Comparison of ENCODE assay signal across 8 cellular contexts in genomic region chr1:243850013-243850367, GRCh38. TPM values are rescaled to one million over a fixed set of nuclear protein-coding genes. Genes with fewer than 3 reads are reported as not detected.
DNase-seq lines count a peak whose midpoint lies in the region; ATAC-seq lines count a peak whose summit lies in the region.

TSS of gene AKT3 (minus strand) at chr1:243850243. CDS start at chr1:243843170, 7,073 bp downstream.

- peaks cover 5% of the 10 kb centered on the region for H3K36me3 Mint-ChIP-seq in activated CD8-positive, alpha-beta T cell treated with anti-CD3 and anti-CD28 coated beads, Interleukin-2, amount 10 ng/mL, durations not matched to agents 7 days and 5 days (ENCODE audit: low read depth)

- H2BK12ac ChIP-seq in trophoblast cell (ENCODE audit: low read length): peak within 1 kb of the TSS; percentile 96

- H2AK5ac ChIP-seq in trophoblast cell (ENCODE audit: low read length): peak within 1 kb of the TSS; percentile 46

- intact Hi-C loops in Right ventricle myocardium superior (cut with DNase I): no loop called here

- peak within 1 kb of the TSS; percentile 98 for H4K8ac ChIP-seq in trophoblast cell (ENCODE audit: low read depth, low read length)

- H3K9ac ChIP-seq in trophoblast cell (ENCODE audit: low read length): peak within 1 kb of the TSS; percentile 84

- WGBS in trophoblast cell (ENCODE audit: extremely low coverage, insufficient coverage, insufficient read length): no CpG with 5 or more reads among the region's 39 CpGs

- CTCF ChIA-PET in activated CD8-positive, alpha-beta T cell treated with anti-CD3 and anti-CD28 coated beads, Interleukin-2, amount 10 ng/mL, durations not matched to agents 7 days and 5 days (lab: Charles Lee): no interaction called here

- H3K4me2 ChIP-seq in trophoblast cell (ENCODE audit: low read length): peak within 1 kb of the TSS; percentile 78

- peak within 1 kb of the TSS; percentile 97 for H2BK5ac ChIP-seq in trophoblast cell (ENCODE audit: low read depth, low read length, poor library complexity)

- H3K4me1 Mint-ChIP-seq in activated CD8-positive, alpha-beta T cell treated with anti-CD3 and anti-CD28 coated beads, Interleukin-2, amount 10 ng/mL, durations not matched to agents 7 days and 5 days (ENCODE audit: low read depth): peaks cover 27% of the 10 kb centered on the region

- no peaks in the 10 kb centered on the region for H3K27me3 ChIP-seq in trophoblast cell (ENCODE audit: insufficient read depth, low read length)

- no peaks in the 10 kb centered on the region for H3K9me3 ChIP-seq in trophoblast cell (ENCODE audit: insufficient read depth, low read depth, low read length)

- H3K4me3 ChIP-seq in trophoblast cell (ENCODE audit: low read depth, low read length): peak within 1 kb of the TSS; percentile 82

- no peaks in the 10 kb centered on the region for H3K36me3 ChIP-seq in trophoblast cell (ENCODE audit: control insufficient read depth in 1 of 2, insufficient read depth in 2 of 2, low read length in 2 of 2)

- H2BK120ac ChIP-seq in trophoblast cell (ENCODE audit: insufficient read depth, low read length, poor library complexity): peak within 1 kb of the TSS; percentile 98

- H3K4ac ChIP-seq in trophoblast cell (ENCODE audit: low read depth, low read length): peak within 1 kb of the TSS; percentile 95

- no peak for ATAC-seq in activated CD8-positive, alpha-beta T cell treated with anti-CD3 and anti-CD28 coated beads, Interleukin-2, amount 10 ng/mL, durations not matched to agents 7 days and 5 days
- ATAC-seq in Right ventricle myocardium superior (ENCODE audit: poor library complexity): peak; percentile 84

- H3K27ac Mint-ChIP-seq in activated CD8-positive, alpha-beta T cell treated with anti-CD3 and anti-CD28 coated beads, Interleukin-2, amount 10 ng/mL, durations not matched to agents 7 days and 5 days: peak within 1 kb of the TSS; percentile 82

- peaks cover 6% of the 10 kb centered on the region for H3K27me3 Mint-ChIP-seq in activated CD8-positive, alpha-beta T cell treated with anti-CD3 and anti-CD28 coated beads, Interleukin-2, amount 10 ng/mL, durations not matched to agents 7 days and 5 days (ENCODE audit: low read depth)

- H3K4me3 Mint-ChIP-seq in activated CD8-positive, alpha-beta T cell treated with anti-CD3 and anti-CD28 coated beads, Interleukin-2, amount 10 ng/mL, durations not matched to agents 7 days and 5 days: peak within 1 kb of the TSS; percentile 86

- no peaks in the 10 kb centered on the region for H3K9me3 Mint-ChIP-seq in activated CD8-positive, alpha-beta T cell treated with anti-CD3 and anti-CD28 coated beads, Interleukin-2, amount 10 ng/mL, durations not matched to agents 7 days and 5 days (ENCODE audit: insufficient read depth)

- peak within 1 kb of the TSS; percentile 96 for H3K27ac ChIP-seq in trophoblast cell (ENCODE audit: low read depth, low read length)

- H4K12ac ChIP-seq in trophoblast cell (ENCODE audit: low read depth, low read length): peak within 1 kb of the TSS; percentile 96

- DNase-seq in SKM-1 (lab: John Stamatoyannopoulos, UW; ENCODE audit: unreplicated experiment) (peak; percentile 66), SKM-1 treated with dmso at 0.1 percent for 144 hours (lab: John Stamatoyannopoulos, UW; ENCODE audit: unreplicated experiment) (no peak), Right ventricle myocardium superior (no peak), trophoblast cell (peak in 1 of 2 donors; percentile 56), NCI-H2171 (lab: John Stamatoyannopoulos, UW) (no peak), RKO (ENCODE audit: low spot score) (no peak)
- no peak for DNase-seq in activated CD8-positive, alpha-beta T cell treated with anti-CD3 and anti-CD28 coated beads, Interleukin-2, amount 10 ng/mL, durations not matched to agents 7 days and 5 days
- DNase-seq in stimulated activated naive CD4-positive, alpha-beta T cell (lab: John Stamatoyannopoulos, UW): no peak

- H3K4me1 ChIP-seq in trophoblast cell (ENCODE audit: control insufficient read depth in 1 of 2, insufficient read depth in 2 of 2, low read length in 2 of 2): no peaks in the 10 kb centered on the region

- peak within 1 kb of the TSS; percentile 100 for H3K18ac ChIP-seq in trophoblast cell (ENCODE audit: low read length)

- H2AFZ ChIP-seq in trophoblast cell (ENCODE audit: insufficient read depth, low read length, poor library complexity): peak within 1 kb of the TSS; percentile 90

- POLR2A ChIA-PET in activated CD8-positive, alpha-beta T cell treated with anti-CD3 and anti-CD28 coated beads, Interleukin-2, amount 10 ng/mL, durations not matched to agents 7 days and 5 days (lab: Charles Lee): interaction anchor here (0.6 to 1.2 kb wide), 3 partner anchors 67 to 596 kb away, joined by 3 read pairs; no protein-coding TSS in a partner anchor

- peak within 1 kb of the TSS; percentile 97 for H3K14ac ChIP-seq in trophoblast cell (ENCODE audit: low read length)

- peaks cover 8% of the 10 kb centered on the region for H3K79me2 ChIP-seq in trophoblast cell (ENCODE audit: control insufficient read depth, insufficient read depth, low read length, poor library complexity)

- H3K23ac ChIP-seq in trophoblast cell (ENCODE audit: low read length): no peak within 1 kb of the TSS

- peak within 1 kb of the TSS; percentile 99 for H4K91ac ChIP-seq in trophoblast cell (ENCODE audit: low read depth, low read length)

- peaks cover 11% of the 10 kb centered on the region for H3K79me1 ChIP-seq in trophoblast cell (ENCODE audit: low read length)

RNA-seq across cellular contexts. Expression of gene AKT3, which starts in this region (rescaled TPM):
- 10 to 100 TPM; 23.9 to 25.2 TPM for total RNA-seq in activated CD8-positive, alpha-beta T cell treated with anti-CD3 and anti-CD28 coated beads, Interleukin-2, amount 10 ng/mL, durations not matched to agents 7 days and 5 days
- 20.6 TPM for total RNA-seq in Right ventricle myocardium superior
- 29.4 and 32.2 TPM in 2 replicates for polyA plus RNA-seq in trophoblast cell (2013)
